In genomic region chr5:173385832-173386360, GRCh38 we compare ENCODE assay signal across 18 cellular contexts.
"Had no signal": no experiment of that assay in that cellular context is flagged by ENCODE, and none has a peak within 500 bp of the region (broad histone marks: within the 10 kb centered on the region; RNA-seq: fewer than 3 reads in every experiment).

No MANE protein-coding gene starts in this region.

- ATAC-seq: activated naive CD4-positive, alpha-beta T cell treated with anti-CD3 and anti-CD28 coated beads, Interleukin-2, amount 50 U/mL, for 72 hours; gastrocnemius medialis; heart right ventricle; natural killer cell treated with Interleukin-12 subunit alpha and Interleukin-12 subunit beta and Interleukin-15 and Interleukin-18, amount 100 ng/mL, for 72 hours; pancreas; sciatic nerve had no signal

- H3K4me3 ChIP-seq: adrenal gland, gastrocnemius medialis, heart right ventricle, pancreas, smooth muscle cell, stomach had no signal

- H3K9me3 ChIP-seq: adrenal gland, gastrocnemius medialis, neutrophil, pancreas, stomach had no signal

- H3K4me2 ChIP-seq: smooth muscle cell had no signal

- H3K4me1 ChIP-seq: adrenal gland, gastrocnemius medialis, heart right ventricle, pancreas, stomach had no signal

- H3K36me3 ChIP-seq: adrenal gland, gastrocnemius medialis, heart right ventricle, neutrophil, pancreas, stomach had no signal

- FAIRE-seq: astrocyte, pancreas, TTC549 had no signal

- H3K27ac ChIP-seq: adrenal gland, gastrocnemius medialis, heart right ventricle, neutrophil, pancreas, stomach had no signal

- DNase-seq: activated CD4-positive, alpha-beta T cell treated with anti-CD3 and anti-CD28 coated beads, Interleukin-2, amount 50 U/mL, for 4 hours; activated gamma-delta T cell treated with Interleukin-2 at 50 U/mL for 16 hours; adrenal gland; endodermal cell; erythroblast; gastrocnemius medialis; heart right ventricle; pancreas; stimulated activated CD4-positive, alpha-beta T cell treated with anti-CD3 and anti-CD28 coated beads, Interleukin-4, amount 100 ng/mL, for 1 hour; stomach; trophoblast cell had no signal

- H3K27me3 ChIP-seq: adrenal gland, gastrocnemius medialis, heart right ventricle, pancreas had no signal
